ENCODE assay signal across 9 cellular contexts in the genomic region with DNA sequence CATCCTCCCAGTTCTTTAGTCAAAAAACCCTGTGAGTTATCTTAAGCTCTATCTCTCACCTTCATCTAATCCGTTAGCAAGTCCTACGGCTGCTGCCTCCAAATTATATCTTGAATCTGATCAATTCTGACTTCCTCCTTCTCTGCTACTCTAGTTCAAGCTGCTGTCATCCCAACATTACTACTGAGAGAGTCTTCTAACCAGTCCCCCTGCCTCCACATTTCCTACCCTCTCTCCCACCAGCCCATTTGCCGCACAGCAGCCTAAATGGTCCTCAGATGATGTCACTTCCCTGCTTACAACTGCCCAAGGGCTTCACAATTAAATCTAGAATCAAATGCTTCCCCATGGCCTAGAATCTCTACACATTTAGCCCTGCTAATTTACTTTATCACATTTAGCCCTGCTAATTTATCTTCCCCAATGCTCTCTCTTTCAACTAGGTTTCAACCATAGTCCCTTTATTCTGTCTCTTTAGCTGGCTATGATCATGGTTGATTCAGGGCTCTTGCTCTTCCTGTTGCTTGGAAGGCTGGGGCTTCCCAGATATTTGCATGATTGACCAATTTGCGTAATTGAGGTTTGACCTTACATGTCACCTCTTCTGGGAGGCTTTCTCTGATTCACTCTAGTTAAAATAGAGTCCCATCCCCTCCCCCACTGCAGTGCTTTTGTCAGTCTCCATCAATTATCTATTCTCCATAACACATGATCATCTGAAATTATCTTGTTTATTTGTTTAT. TPM values are rescaled to one million over a fixed set of nuclear protein-coding genes. Genes with fewer than 3 reads are reported as not detected.
DNase-seq lines count a peak whose midpoint lies in the region; ATAC-seq, FAIRE-seq and TF ChIP-seq lines count a peak whose summit lies in the region.
"Had no signal": no experiment of that assay in that cellular context is flagged by ENCODE, and none has a peak within 500 bp of the region (broad histone marks: within the 10 kb centered on the region; RNA-seq: fewer than 3 reads in every experiment).

No MANE protein-coding gene starts in this region.

- H3K36me3 Mint-ChIP-seq in naive thymus-derived CD4-positive, alpha-beta T cell, result no peaks in the 10 kb centered on the region

- peaks cover 28% of the 10 kb centered on the region for H3K4me1 ChIP-seq in A549
- no peaks in the 10 kb centered on the region for H3K4me1 ChIP-seq in naive thymus-derived CD4-positive, alpha-beta T cell (ENCODE audit: control insufficient read depth in 2 of 2, insufficient read depth in 2 of 2, low read length in 2 of 2)
- H3K4me1 ChIP-seq in right atrium auricular region, result no peaks in the 10 kb centered on the region

- TF ChIP-seq RAD21 in A549 (conservative IDR thresholded peaks at IDR 0.05 in 1 of 2, IDR thresholded peaks at IDR 0.05 in 1 of 2), result no peak

- H3K9me3 ChIP-seq in A549, result no peaks in the 10 kb centered on the region
- H3K9me3 ChIP-seq in naive thymus-derived CD4-positive, alpha-beta T cell (ENCODE audit: control insufficient read depth in 2 of 3, low read length in 3 of 3), result no peaks in the 10 kb centered on the region
- no peaks in the 10 kb centered on the region for H3K9me3 ChIP-seq in right atrium auricular region

- no peaks in the 10 kb centered on the region for H3K36me3 ChIP-seq in naive thymus-derived CD4-positive, alpha-beta T cell (ENCODE audit: control insufficient read depth in 2 of 3, insufficient read depth in 3 of 3, low read length in 3 of 3)
- no peaks in the 10 kb centered on the region for H3K36me3 ChIP-seq in right atrium auricular region

- no peak for TF ChIP-seq CTCF in A549 (IDR thresholded peaks at IDR 0.05)
- TF ChIP-seq CTCF in right atrium auricular region (IDR thresholded peaks at IDR 0.05), result no peak

- POLR2A ChIA-PET in A549 (lab: Yijun Ruan, JAX), result no interaction called here
- POLR2A ChIA-PET in naive thymus-derived CD4-positive, alpha-beta T cell (lab: Charles Lee), result no interaction called here

- no peak for FAIRE-seq in A549 (lab: Jason Lieb, UNC)

- WGBS in A549 (ENCODE audit: missing lambda C conversion rate), result 91% methylated on average over 4 of the region's 4 CpGs

- peaks cover 0 to 29% (median 15%) of the 10 kb centered on the region in 5 donors for H3K27me3 Mint-ChIP-seq in naive thymus-derived CD4-positive, alpha-beta T cell

- CTCF ChIA-PET in A549 (lab: Yijun Ruan, JAX), result no interaction called here
- CTCF ChIA-PET in naive thymus-derived CD4-positive, alpha-beta T cell (lab: Charles Lee), result no interaction called here

- DNase-seq in A549 (ENCODE audit: low read depth in 1 of 2, low spot score in 1 of 2) (no peak), RPMI7951 (ENCODE audit: low read depth) (peak; percentile 94), DMS53 treated with DMSO at 0.1 percent for 48 hours (lab: John Stamatoyannopoulos, UW; ENCODE audit: unreplicated experiment) (no peak), right atrium auricular region (ENCODE audit: low spot score) (no peak), NCI-H345 treated with DMSO at 0.1 percent for 48 hours (lab: John Stamatoyannopoulos, UW; ENCODE audit: unreplicated experiment) (no peak)
- DNase-seq in naive thymus-derived CD4-positive, alpha-beta T cell, result no peak

- H3K4me3 Mint-ChIP-seq in naive thymus-derived CD4-positive, alpha-beta T cell, result no peak overlapping the region

- peaks cover 3 to 12% (median 9%) of the 10 kb centered on the region in 7 donors for H3K4me1 Mint-ChIP-seq in naive thymus-derived CD4-positive, alpha-beta T cell

- 0 out of 3 replicates have a peak overlapping the region, but pooled peaks have one; percentile 3 for H3K4me2 ChIP-seq in A549

- H3K27ac Mint-ChIP-seq in naive thymus-derived CD4-positive, alpha-beta T cell, result no peak overlapping the region

- H3K27me3 ChIP-seq in naive thymus-derived CD4-positive, alpha-beta T cell (ENCODE audit: control insufficient read depth in 2 of 2, insufficient read depth in 2 of 2, low read length in 2 of 2), result no peaks in the 10 kb centered on the region
- no peaks in the 10 kb centered on the region for H3K27me3 ChIP-seq in right atrium auricular region

- ATAC-seq in A549 (no peak), GM18873 (IDR thresholded peaks at IDR 0.05; ENCODE audit: low FRiP score, unreplicated experiment) (peak; percentile 98), HG03025 (IDR thresholded peaks at IDR 0.05; ENCODE audit: low FRiP score, unreplicated experiment) (peak; percentile 81)
- ATAC-seq in naive thymus-derived CD4-positive, alpha-beta T cell, result peak; percentile 10

- no peak for TF ChIP-seq POLR2A in A549 (IDR thresholded peaks at IDR 0.05; ENCODE audit: low read length)

- H3K4me3 ChIP-seq in A549, result no peak overlapping the region
- no peak overlapping the region for H3K4me3 ChIP-seq in naive thymus-derived CD4-positive, alpha-beta T cell (ENCODE audit: low read length)
- no peak overlapping the region for H3K4me3 ChIP-seq in right atrium auricular region

- no peaks in the 10 kb centered on the region for H3K9me3 Mint-ChIP-seq in naive thymus-derived CD4-positive, alpha-beta T cell

- H3K27ac ChIP-seq in A549 (peak overlapping the region in 1 of 2 experiments; percentile 49; a peak in 3 of 6 replicates), right atrium auricular region (no peak overlapping the region)
- H3K27ac ChIP-seq in naive thymus-derived CD4-positive, alpha-beta T cell (ENCODE audit: low read depth, low read length), result no peak overlapping the region
- H3K27ac ChIP-seq: epithelial cell of prostate had no signal

- intact Hi-C loops in naive thymus-derived CD4-positive, alpha-beta T cell (cut with micrococcal nuclease), result no loop called here

- TF ChIP-seq EP300 in A549 (IDR thresholded peaks at IDR 0.05), result no peak

TF ChIP-seq in A549, 52 proteins besides CTCF, POLR2A, EP300 and RAD21:
- TF ChIP-seq HOXB13 (CRISPR knock-in tag; IDR thresholded peaks at IDR 0.05; ENCODE audit: low read depth) (no peak), ZNF302 (CRISPR knock-in tag; IDR thresholded peaks at IDR 0.05) (no peak), HOXB5 (CRISPR knock-in tag; IDR thresholded peaks at IDR 0.05) (no peak), FOSB (CRISPR knock-in tag; IDR thresholded peaks at IDR 0.05) (no peak), ZSCAN20 (CRISPR knock-in tag; IDR thresholded peaks at IDR 0.05) (no peak), BHLHE40 (IDR thresholded peaks at IDR 0.05; ENCODE audit: low read depth, low read length) (no peak)

RNA-seq across cellular contexts. Expression of gene ARL14, which starts 11.0 kb away (rescaled TPM):
- polyA plus RNA-seq in A549 (2011; rRNA removed) (0.44 and 0.48 TPM in 2 replicates), A549 (2017; fragmentation: RNase III; extraction: RNeasy Plus Mini Kit Qiagen cat#74134 plus additional on column Dnase treatment) (0.14 to 0.37 TPM (median 0.24 TPM) in 3 replicates)
- 0.17 and 0.27 TPM in 2 replicates for polyA plus RNA-seq in A549 (2012; cell fraction: cytosol; rRNA removed)
- polyA plus RNA-seq in A549 (2012; cell fraction: nucleus; rRNA removed), result 0.09 and 0.10 TPM in 2 replicates
- 0.33 TPM in 1 of 2 replicates, not detected in the other for polyA minus RNA-seq in A549 (2011; rRNA and poly(A)+ RNA removed)
- total RNA-seq in RPMI7951 (2014; rRNA removed; shearing (Covaris generic)), result not detected in 2 replicates
- not detected for total RNA-seq in naive thymus-derived CD4-positive, alpha-beta T cell
- not detected for polyA plus RNA-seq in naive thymus-derived CD4-positive, alpha-beta T cell
- not detected for total RNA-seq in right atrium auricular region

Comparison
In these comparisons a context has a peak if more than half of its experiments do, and no peak if none do; other contexts are left out.
1. ATAC-seq: peak in GM18873 (single experiment), HG03025 (single experiment) and naive thymus-derived CD4-positive, alpha-beta T cell (single experiment); none in A549 (0 of 2).